8 cellular contexts compared by ENCODE assay signal in the genomic region with DNA sequence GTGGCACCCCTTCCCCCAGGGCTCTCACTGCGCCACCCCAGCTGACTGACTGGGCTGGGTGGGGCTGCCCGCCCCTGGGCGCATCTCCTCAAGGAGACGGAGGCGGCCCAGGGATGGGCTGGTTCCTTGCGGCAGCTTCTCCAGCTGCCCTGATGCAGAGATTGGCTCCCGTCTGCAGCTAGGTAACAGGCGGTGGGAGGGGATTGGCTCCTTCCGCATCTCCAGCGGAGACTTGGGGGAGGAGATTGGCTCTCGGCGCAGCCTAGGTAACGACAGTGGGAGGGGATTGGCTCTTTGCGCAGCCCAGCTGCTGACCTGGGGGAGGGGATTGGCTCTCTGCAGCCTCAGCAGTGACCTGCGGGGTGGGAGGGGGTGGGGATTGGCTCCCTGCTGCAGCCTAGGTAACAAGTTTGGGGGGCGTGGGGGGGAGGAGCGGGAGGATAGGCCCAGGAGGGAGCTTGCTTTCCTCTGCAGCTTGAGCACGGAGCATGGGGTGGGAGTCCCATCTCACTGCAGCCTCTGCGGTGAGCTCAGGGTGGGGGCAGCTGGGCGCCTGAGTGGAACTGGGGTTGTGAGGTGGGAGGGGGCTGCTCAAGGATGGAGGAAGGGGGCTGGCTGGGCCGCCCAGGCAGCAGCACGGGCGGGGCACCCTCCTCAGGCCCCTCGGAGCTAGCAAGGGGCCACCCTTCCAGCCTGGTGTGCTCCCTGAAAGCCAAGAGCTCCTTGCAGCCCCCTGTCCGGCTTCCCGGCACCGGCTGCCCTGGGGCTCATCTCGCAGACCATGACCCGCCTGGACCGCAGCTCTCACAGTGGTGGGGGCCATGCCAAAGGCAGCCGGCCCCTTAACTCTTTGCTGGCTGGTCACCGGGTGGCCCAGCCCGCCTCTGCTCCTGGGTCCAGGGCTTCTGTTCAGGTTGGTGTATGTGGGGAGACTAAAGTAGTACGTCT. TPM values are rescaled to one million over a fixed set of nuclear protein-coding genes. Genes with fewer than 3 reads are reported as not detected.
A peak's percentile ranks its signal among the peaks of the same experiment; 100 is the strongest.
DNase-seq lines count a peak whose midpoint lies in the region; ATAC-seq and TF ChIP-seq lines count a peak whose summit lies in the region.

No MANE protein-coding gene starts in this region.

- no peaks in the 10 kb centered on the region for H3K27me3 ChIP-seq in iPS DF 6.9 (ENCODE audit: control insufficient read depth, insufficient read depth, low read length)

- in situ Hi-C loops in astrocyte of the cerebellum (cut with HindIII; ENCODE audit: low sequenced_read_pairs): no loop called here

- no peaks in the 10 kb centered on the region for H3K27me3 Mint-ChIP-seq in Calu3 (ENCODE audit: unreplicated experiment)

- intact Hi-C loops in Calu3 (cut with micrococcal nuclease; ENCODE audit: unreplicated experiment): no loop called here

- H3K36me3 ChIP-seq in iPS DF 6.9 (ENCODE audit: control insufficient read depth, insufficient read depth, low read length): peaks cover 45% of the 10 kb centered on the region

- no peak overlapping the region for H3K27ac ChIP-seq in iPS DF 6.9 (ENCODE audit: low read length)

- peaks cover 93% of the 10 kb centered on the region for H3K36me3 Mint-ChIP-seq in Calu3 (ENCODE audit: insufficient read depth, unreplicated experiment)

- DNase-seq in Calu3 (no peak), NCI-H2029 treated with DMSO at 0.1 percent for 48 hours (lab: John Stamatoyannopoulos, UW) (peak; percentile 85), astrocyte of the cerebellum (ENCODE audit: low read depth) (peak; percentile 47), iPS DF 6.9 (ENCODE audit: low read depth, low spot score) (peak; percentile 99), retinal pigment epithelial cell (ENCODE audit: low read depth) (peak; percentile 93), SW 1271 (lab: John Stamatoyannopoulos, UW) (no peak), NCI-H446 treated with DMSO at 0.1 percent for 48 hours (lab: John Stamatoyannopoulos, UW) (no peak)

- peak overlapping the region; percentile 45 for H3K4me3 Mint-ChIP-seq in Calu3 (ENCODE audit: low read depth, unreplicated experiment)

- peaks cover 10% of the 10 kb centered on the region for H3K4me1 ChIP-seq in iPS DF 6.9 (ENCODE audit: control insufficient read depth, insufficient read depth, low read length)

- H3K4me1 Mint-ChIP-seq in Calu3 (ENCODE audit: low read depth, unreplicated experiment): peaks cover 73% of the 10 kb centered on the region

- CTCF ChIA-PET in Calu3 (lab: Charles Lee): interaction anchor here (0.5 to 2.1 kb wide), 2 partner anchors 28 to 105 kb away, joined by 3 to 8 read pairs; no protein-coding TSS in a partner anchor

- H3K27ac Mint-ChIP-seq in Calu3 (ENCODE audit: unreplicated experiment): peak overlapping the region; percentile 96

- no peaks in the 10 kb centered on the region for H3K9me3 Mint-ChIP-seq in Calu3 (ENCODE audit: low read depth, unreplicated experiment)

- TF ChIP-seq CTCF in Calu3 (IDR thresholded peaks at IDR 0.05; ENCODE audit: unreplicated experiment): no peak
- no peak for TF ChIP-seq CTCF in astrocyte of the cerebellum (IDR thresholded peaks at IDR 0.05; ENCODE audit: low read depth, low read length, missing control alignments)
- no peak for TF ChIP-seq CTCF in retinal pigment epithelial cell (conservative IDR thresholded peaks at IDR 0.05; ENCODE audit: low read depth, low read length)

- ATAC-seq in HG03378 (IDR thresholded peaks at IDR 0.05; ENCODE audit: unreplicated experiment): no peak

- WGBS in iPS DF 6.9 (ENCODE audit: insufficient coverage, insufficient read length): no CpG with 5 or more reads among the region's 34 CpGs

- H3K4me3 ChIP-seq in astrocyte of the cerebellum (ENCODE audit: low read depth, low read length): peak overlapping the region; percentile 33
- peak overlapping the region; percentile 84 for H3K4me3 ChIP-seq in iPS DF 6.9 (ENCODE audit: low read length)
- H3K4me3 ChIP-seq in retinal pigment epithelial cell (ENCODE audit: low read length): peak overlapping the region; percentile 92

- BruUV-seq in Calu3 (replicated peaks; lab: Mats Ljungman, UMichigan): no TSS peak

- H3K9me3 ChIP-seq in iPS DF 6.9 (ENCODE audit: control insufficient read depth, insufficient read depth, low read length): no peaks in the 10 kb centered on the region

RNA-seq across cellular contexts. Expression of gene NFE2L1, which starts 6.4 kb away (rescaled TPM):
- total RNA-seq in Calu3 (2022): 216 and 247 TPM in 2 replicates

RNA-seq across cellular contexts. Expression of gene COPZ2, which starts 16.9 kb away (rescaled TPM):
- total RNA-seq in Calu3 (2022): 1.1 and 1.2 TPM in 2 replicates

RNA-seq across cellular contexts. Expression of gene CBX1, which starts 46.8 kb away (rescaled TPM):
- total RNA-seq in Calu3 (2022): 111 and 126 TPM in 2 replicates

RNA-seq across cellular contexts. Expression of gene SNX11, which starts 53.1 kb away (rescaled TPM):
- total RNA-seq in Calu3 (2022): 29.4 and 37.1 TPM in 2 replicates

Comparison
In these comparisons a context has a peak if more than half of its experiments do, and no peak if none do; other contexts are left out.
1. DNase-seq: peak in NCI-H2029 treated with DMSO at 0.1 percent for 48 hours (single experiment), astrocyte of the cerebellum (single experiment), iPS DF 6.9 (single experiment) and retinal pigment epithelial cell (single experiment); none in Calu3 (single experiment), SW 1271 (0 of 2) and NCI-H446 treated with DMSO at 0.1 percent for 48 hours (single experiment).
2. H3K4me3 ChIP-seq: peak in every context shown above with its lines; median percentile 92 in retinal pigment epithelial cell; 84 in iPS DF 6.9; 33 in astrocyte of the cerebellum.